1 cellular context compared by ENCODE assay signal in the genomic region with DNA sequence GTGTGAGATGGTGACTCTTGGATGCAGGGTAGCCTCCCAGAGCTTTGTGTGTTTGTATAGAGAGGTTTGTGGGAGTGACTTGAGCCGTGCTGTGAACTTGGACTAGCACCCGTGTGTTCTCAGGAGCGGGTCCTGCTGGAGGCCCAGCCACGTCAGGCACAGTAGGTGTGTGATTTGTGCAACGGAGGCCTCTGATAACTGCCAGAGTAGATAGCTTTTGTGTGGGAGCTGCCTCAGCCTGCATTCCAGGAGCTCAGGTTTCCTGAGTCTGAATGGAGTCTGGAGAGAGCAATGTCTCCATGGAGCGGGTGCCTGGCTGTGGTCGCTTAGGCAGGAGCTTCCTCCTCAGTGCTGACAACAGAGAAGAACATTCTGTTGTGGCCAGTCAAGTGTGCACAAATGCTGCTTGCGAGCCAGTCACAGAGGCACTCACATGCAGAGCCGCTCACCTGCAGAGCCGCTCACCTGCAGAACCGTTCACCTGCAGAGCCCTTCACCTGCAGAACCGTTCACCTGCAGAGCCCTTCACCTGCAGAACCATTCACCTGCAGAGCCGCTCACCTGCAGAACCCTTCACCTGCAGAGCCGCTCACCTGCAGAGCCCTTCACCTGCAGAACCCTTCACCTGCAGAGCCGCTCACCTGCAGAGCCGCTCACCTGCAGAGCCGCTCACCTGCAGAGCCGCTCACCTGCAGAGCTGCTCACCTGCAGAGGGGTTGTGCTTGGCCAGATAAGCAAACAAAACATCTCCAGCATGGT.
A peak's percentile ranks its signal among the peaks of the same experiment; 100 is the strongest.
TF ChIP-seq lines count a peak whose summit lies in the region.

No MANE protein-coding gene starts in this region.

TF ChIP-seq in H1, 55 proteins besides CTCF, POLR2A, EP300 and RAD21:
- no peak for TF ChIP-seq ASH2L (IDR thresholded peaks at IDR 0.05; ENCODE audit: low read length)
- TF ChIP-seq RNF2 (IDR thresholded peaks at IDR 0.05; ENCODE audit: borderline replicate concordance, low read depth, low read length, missing control alignments, poor library complexity, severe bottlenecking): no peak
- no peak for TF ChIP-seq EGR1 (IDR thresholded peaks at IDR 0.05; ENCODE audit: borderline replicate concordance, low read depth, low read length)
- 0 out of 2 replicates have a peak, but pooled peaks have one; percentile 31 for TF ChIP-seq TCF12 (IDR thresholded peaks at IDR 0.05; ENCODE audit: low read depth, low read length)
- TF ChIP-seq HDAC2 (IDR thresholded peaks at IDR 0.05; ENCODE audit: borderline replicate concordance in 1 of 2, low read depth in 2 of 2, low read length in 2 of 2): peak in 1 of 2 experiments; percentile 69; a peak in 1 of 4 replicates
- TF ChIP-seq MAFK (IDR thresholded peaks at IDR 0.05; ENCODE audit: low read depth, low read length): 0 out of 2 replicates have a peak, but pooled peaks have one; percentile 4
- TF ChIP-seq SP1 (IDR thresholded peaks at IDR 0.05; ENCODE audit: low read depth, low read length): 0 out of 2 replicates have a peak, but pooled peaks have one; percentile 7
- no peak for TF ChIP-seq SIX5 (IDR thresholded peaks at IDR 0.05; ENCODE audit: low read depth, low read length)
- peak; percentile 92 for TF ChIP-seq TEAD4 (IDR thresholded peaks at IDR 0.05; ENCODE audit: low read depth, low read length)
